8 cellular contexts compared by ENCODE assay signal in genomic region chr19:55117636-55118391, GRCh38.
DNase-seq lines count a peak whose midpoint lies in the region; ATAC-seq lines count a peak whose summit lies in the region.

Gene PPP1R12C, minus strand, starts transcription at chr19:55117637. Its CDS starts 94 bp downstream, at chr19:55117543.

- H3K9me3 ChIP-seq in BLaER1: no peaks in the 10 kb centered on the region

- H3K4me2 ChIP-seq in BLaER1: peak within 1 kb of the TSS; percentile 97

- DNase-seq in NCI-H748 (lab: John Stamatoyannopoulos, UW; ENCODE audit: unreplicated experiment) (peak; percentile 100), dedifferentiated amniotic fluid mesenchymal stem cell (ENCODE audit: extremely low spot score) (peak; percentile 98), left kidney (ENCODE audit: low read depth, low spot score) (peak; percentile 100)
- DNase-seq in activated CD4-positive, alpha-beta T cell treated with anti-CD3 and anti-CD28 coated beads, Interleukin-2, amount 50 U/mL, for 1 hour: peak; percentile 95
- peak; percentile 97 to 98 for DNase-seq in stimulated activated CD4-positive, alpha-beta T cell treated with anti-CD3 and anti-CD28 coated beads, Interleukin-2, amount 100 ng/mL, for 24 hours

- ATAC-seq in GM19351 (IDR thresholded peaks at IDR 0.05; ENCODE audit: unreplicated experiment) (peak; percentile 79), HG03521 (IDR thresholded peaks at IDR 0.05; ENCODE audit: unreplicated experiment) (peak; percentile 85)

- H3K27me3 ChIP-seq in BLaER1: no peaks in the 10 kb centered on the region

- H3K4me3 ChIP-seq in BLaER1: peak within 1 kb of the TSS; percentile 98

- peak within 1 kb of the TSS; percentile 94 for H3K9ac ChIP-seq in BLaER1

- peaks cover 54% of the 10 kb centered on the region for H3K4me1 ChIP-seq in BLaER1

- H3K27ac ChIP-seq in BLaER1: peak within 1 kb of the TSS; percentile 93

- peaks cover 45% of the 10 kb centered on the region for H4K20me1 ChIP-seq in BLaER1

- H3K36me3 ChIP-seq in BLaER1: peaks cover 11% of the 10 kb centered on the region

Comparison
In these comparisons a context has a peak if more than half of its experiments do, and no peak if none do; other contexts are left out.
1. Peak in every context shown above with its lines: DNase-seq, ATAC-seq, H3K4me3 ChIP-seq and H3K27ac ChIP-seq.